24 cellular contexts compared by ENCODE assay signal in genomic region chr10:77457266-77457665, GRCh38.
"Had no signal": no experiment of that assay in that cellular context is flagged by ENCODE, and none has a peak within 500 bp of the region (broad histone marks: within the 10 kb centered on the region; RNA-seq: fewer than 3 reads in every experiment).

No MANE protein-coding gene starts in this region.

- H3K4me3 ChIP-seq: ascending aorta, body of pancreas, MG63, SK-N-MC had no signal

- H3K36me3 ChIP-seq: ascending aorta had no signal

- H3K27ac ChIP-seq: ascending aorta, body of pancreas, SK-N-MC had no signal

- ATAC-seq: activated CD8-positive, alpha-beta memory T cell treated with anti-CD3 and anti-CD28 coated beads, Interleukin-2, amount 10 ng/mL, durations not matched to agents 7 days and 5 days; activated naive CD4-positive, alpha-beta T cell treated with anti-CD3 and anti-CD28 coated beads, Interleukin-2, amount 50 U/mL, for 72 hours; activated naive CD8-positive, alpha-beta T cell treated with anti-CD3 and anti-CD28 coated beads, Interleukin-2, amount 50 U/mL, for 24 hours had no signal

- H3K9me3 ChIP-seq: ascending aorta, body of pancreas, MG63 had no signal

- H3K27me3 ChIP-seq: ascending aorta, body of pancreas, MG63 had no signal

- FAIRE-seq: bronchial epithelial cell had no signal

- DNase-seq: activated B cell treated with CpG ODN at 0.5 μM for 24 hours; activated CD4-positive, alpha-beta T cell treated with anti-CD3 and anti-CD28 coated beads for 1 hour; activated CD4-positive, alpha-beta T cell treated with anti-CD3 and anti-CD28 coated beads, Interleukin-2, amount 10 ng/mL, durations not matched to agents 24 days and 14 days; activated CD4-positive, alpha-beta T cell treated with anti-CD3 and anti-CD28 coated beads, Interleukin-2, amount 50 U/mL, for 48 hours; activated CD8-positive, alpha-beta memory T cell treated with anti-CD3 and anti-CD28 coated beads, Interleukin-2, amount 10 ng/mL, durations not matched to agents 7 days and 5 days; activated effector memory CD4-positive, alpha-beta T cell treated with anti-CD3 and anti-CD28 coated beads, Interleukin-2, amount 50 U/mL, for 16 hours; activated naive CD4-positive, alpha-beta T cell treated with Interleukin-2 at 50 U/mL for 16 hours; activated naive CD8-positive, alpha-beta T cell treated with anti-CD3 and anti-CD28 coated beads, Interleukin-2, amount 50 U/mL, for 24 hours; activated T-cell treated with anti-CD3 and anti-CD28 coated beads, Interleukin-2, amount 50 U/mL, for 24 hours; amniotic stem cell; body of pancreas; central memory CD4-positive, alpha-beta T cell; MG63; MV-4-11; NCI-H1092 treated with DMSO at 0.1 percent for 48 hours; NCI-H1694; NCI-H2029; NCI-H526; NCI-H82; T-helper 1 cell had no signal
